19 cellular contexts compared by ENCODE assay signal in the genomic region with DNA sequence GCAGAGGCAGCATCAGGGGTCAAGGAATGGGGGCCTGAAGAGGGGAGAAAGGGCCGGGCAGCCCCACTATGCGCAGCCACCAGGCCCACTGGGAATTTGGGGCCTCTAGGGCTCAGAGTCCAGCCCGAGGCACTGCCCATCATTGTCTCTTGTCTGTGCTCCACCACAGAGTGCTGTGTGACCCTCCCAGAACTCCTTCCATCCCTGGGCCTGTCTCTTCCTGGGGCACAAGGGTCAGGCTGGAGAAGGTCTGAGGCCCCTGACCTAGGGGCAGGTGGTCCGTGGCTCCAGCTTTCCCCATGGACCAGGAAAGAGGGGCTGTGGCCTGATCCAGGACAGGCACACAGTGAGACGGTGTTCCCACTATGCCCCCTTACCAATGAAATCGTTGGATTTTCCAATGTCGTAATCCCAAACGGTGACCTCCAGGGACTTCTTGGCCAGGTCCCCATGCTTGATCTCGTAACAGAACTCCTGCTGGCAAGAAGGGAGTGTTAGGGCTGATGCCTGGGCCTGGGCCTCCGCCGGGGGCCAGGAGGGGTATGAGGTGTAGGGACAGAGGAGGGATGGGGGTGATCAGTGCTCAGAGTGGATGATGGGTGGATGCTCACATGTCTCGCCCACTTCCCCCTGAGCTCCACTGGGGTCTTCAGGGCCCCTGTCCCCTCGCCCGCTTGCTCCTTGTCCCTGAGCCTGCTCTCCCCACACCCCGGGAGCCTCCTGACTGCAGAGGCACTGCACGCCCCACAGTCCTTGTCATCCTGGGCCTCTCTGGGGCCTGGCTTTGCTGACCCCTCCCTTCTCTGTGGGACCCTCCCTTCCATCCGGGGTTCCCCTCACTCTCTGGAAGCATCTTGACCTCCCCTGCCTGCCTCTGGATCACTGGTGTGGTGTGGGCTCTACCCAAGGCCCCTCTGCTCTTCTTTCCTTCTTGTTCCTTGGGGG. TPM values are rescaled to one million over a fixed set of nuclear protein-coding genes. Genes with fewer than 3 reads are reported as not detected.
DNase-seq lines count a peak whose midpoint lies in the region; ATAC-seq and TF ChIP-seq lines count a peak whose summit lies in the region.
"Had no signal": no experiment of that assay in that cellular context is flagged by ENCODE, and none has a peak within 500 bp of the region (broad histone marks: within the 10 kb centered on the region; RNA-seq: fewer than 3 reads in every experiment).

No MANE protein-coding gene starts in this region.

- no peaks in the 10 kb centered on the region for H3K9me3 Mint-ChIP-seq in activated CD4-positive, alpha-beta memory T cell treated with anti-CD3 and anti-CD28 coated beads for 36 hours
- no peaks in the 10 kb centered on the region for H3K9me3 Mint-ChIP-seq in activated CD4-positive, alpha-beta memory T cell treated with anti-CD3 and anti-CD28 coated beads, Interleukin-2, amount 10 ng/mL, durations not matched to agents 7 days and 5 days
- no peaks in the 10 kb centered on the region for H3K9me3 Mint-ChIP-seq in nephron progenitor cell
- H3K9me3 Mint-ChIP-seq: neural crest cell had no signal

- no peak overlapping the region for H3K4me2 ChIP-seq in osteoblast (ENCODE audit: insufficient read depth, low read length)

- DNase-seq in activated CD4-positive, alpha-beta memory T cell treated with anti-CD3 and anti-CD28 coated beads for 36 hours = peak; percentile 4
- DNase-seq in activated CD4-positive, alpha-beta memory T cell treated with anti-CD3 and anti-CD28 coated beads, Interleukin-2, amount 10 ng/mL, durations not matched to agents 7 days and 5 days = no peak
- DNase-seq in Right ventricle myocardium superior (peak; percentile 15), nephron progenitor cell (no peak), upper lobe of left lung (peak; percentile 3 to 51), NCI-H1048 (lab: John Stamatoyannopoulos, UW) (no peak), osteoblast (ENCODE audit: insufficient read length, low spot score, missing footprints) (no peak), KBM-7 (no peak)
- DNase-seq: hippocampal formation, NCI-H1417 treated with DMSO at 0.1 percent for 48 hours, NCI-H2171 treated with DMSO at 0.1 percent for 48 hours, NCI-H69, SIG-M5 had no signal

- H3K4me3 Mint-ChIP-seq in activated CD4-positive, alpha-beta memory T cell treated with anti-CD3 and anti-CD28 coated beads for 36 hours = no peak overlapping the region
- no peak overlapping the region for H3K4me3 Mint-ChIP-seq in activated CD4-positive, alpha-beta memory T cell treated with anti-CD3 and anti-CD28 coated beads, Interleukin-2, amount 10 ng/mL, durations not matched to agents 7 days and 5 days
- H3K4me3 Mint-ChIP-seq in nephron progenitor cell = no peak overlapping the region
- H3K4me3 Mint-ChIP-seq: brain, neural crest cell had no signal

- no peaks in the 10 kb centered on the region for H3K79me2 ChIP-seq in osteoblast (ENCODE audit: insufficient read depth, low read length)

- no peak for TF ChIP-seq EP300 in upper lobe of left lung (IDR thresholded peaks at IDR 0.05)

- H3K36me3 ChIP-seq in upper lobe of left lung (no peaks in the 10 kb centered on the region), osteoblast (ENCODE audit: insufficient read depth, low read length) (no peaks in the 10 kb centered on the region)

- H4K20me1 ChIP-seq in osteoblast (ENCODE audit: insufficient read depth, low read length) = no peaks in the 10 kb centered on the region

- H3K27me3 ChIP-seq in upper lobe of left lung = no peaks in the 10 kb centered on the region
- H3K27me3 ChIP-seq in osteoblast (ENCODE audit: insufficient read depth, low read length) = peaks cover 6% of the 10 kb centered on the region

- 76 to 89% methylated on average over 5 to 17 of the region's 17 CpGs for WGBS in upper lobe of left lung, 2 donors

- no peak overlapping the region for H3K27ac Mint-ChIP-seq in activated CD4-positive, alpha-beta memory T cell treated with anti-CD3 and anti-CD28 coated beads for 36 hours
- no peak overlapping the region for H3K27ac Mint-ChIP-seq in activated CD4-positive, alpha-beta memory T cell treated with anti-CD3 and anti-CD28 coated beads, Interleukin-2, amount 10 ng/mL, durations not matched to agents 7 days and 5 days
- peak overlapping the region; percentile 75 for H3K27ac Mint-ChIP-seq in nephron progenitor cell
- H3K27ac Mint-ChIP-seq: brain had no signal

- ATAC-seq in Right ventricle myocardium superior (ENCODE audit: poor library complexity) (no peak), upper lobe of left lung (ENCODE audit: low FRiP score in 2 of 2) (no peak)

- peaks cover 0 to 13% (median 4%) of the 10 kb centered on the region in 4 donors for H3K4me1 ChIP-seq in upper lobe of left lung
- no peaks in the 10 kb centered on the region for H3K4me1 ChIP-seq in osteoblast (ENCODE audit: insufficient read depth, low read length)

- TF ChIP-seq CTCF in nephron progenitor cell (IDR thresholded peaks at IDR 0.05) = no peak
- no peak for TF ChIP-seq CTCF in upper lobe of left lung (IDR thresholded peaks at IDR 0.05)
- no peak for TF ChIP-seq CTCF in osteoblast (IDR thresholded peaks at IDR 0.05; ENCODE audit: extremely low read depth, low read depth, low read length)

- H3K9me3 ChIP-seq in upper lobe of left lung (no peaks in the 10 kb centered on the region), osteoblast (ENCODE audit: low read depth, low read length) (no peaks in the 10 kb centered on the region)

- POLR2A ChIA-PET in activated CD4-positive, alpha-beta memory T cell treated with anti-CD3 and anti-CD28 coated beads for 36 hours (lab: Charles Lee) = no interaction called here
- POLR2A ChIA-PET in activated CD4-positive, alpha-beta memory T cell treated with anti-CD3 and anti-CD28 coated beads, Interleukin-2, amount 10 ng/mL, durations not matched to agents 7 days and 5 days (lab: Charles Lee) = no interaction called here

- CTCF ChIA-PET in activated CD4-positive, alpha-beta memory T cell treated with anti-CD3 and anti-CD28 coated beads for 36 hours (lab: Charles Lee) = no interaction called here
- CTCF ChIA-PET in activated CD4-positive, alpha-beta memory T cell treated with anti-CD3 and anti-CD28 coated beads, Interleukin-2, amount 10 ng/mL, durations not matched to agents 7 days and 5 days (lab: Charles Lee) = no interaction called here

- H2AFZ ChIP-seq in osteoblast (ENCODE audit: low read length) = no peak overlapping the region

- no peaks in the 10 kb centered on the region for H3K27me3 Mint-ChIP-seq in activated CD4-positive, alpha-beta memory T cell treated with anti-CD3 and anti-CD28 coated beads for 36 hours
- H3K27me3 Mint-ChIP-seq in activated CD4-positive, alpha-beta memory T cell treated with anti-CD3 and anti-CD28 coated beads, Interleukin-2, amount 10 ng/mL, durations not matched to agents 7 days and 5 days = peaks cover 5% of the 10 kb centered on the region
- H3K27me3 Mint-ChIP-seq in nephron progenitor cell (ENCODE audit: low read depth, poor library complexity) = peaks cover 11% of the 10 kb centered on the region
- H3K27me3 Mint-ChIP-seq: brain had no signal

- H3K4me1 Mint-ChIP-seq in activated CD4-positive, alpha-beta memory T cell treated with anti-CD3 and anti-CD28 coated beads for 36 hours (ENCODE audit: low read depth) = peaks cover 2% of the 10 kb centered on the region
- H3K4me1 Mint-ChIP-seq in activated CD4-positive, alpha-beta memory T cell treated with anti-CD3 and anti-CD28 coated beads, Interleukin-2, amount 10 ng/mL, durations not matched to agents 7 days and 5 days = peaks cover 1% of the 10 kb centered on the region
- H3K4me1 Mint-ChIP-seq in nephron progenitor cell = no peaks in the 10 kb centered on the region
- H3K4me1 Mint-ChIP-seq: neural crest cell had no signal

- H3K4me3 ChIP-seq in upper lobe of left lung (no peak overlapping the region), osteoblast (ENCODE audit: insufficient read depth, low read length) (no peak overlapping the region)
- H3K4me3 ChIP-seq: coronary artery had no signal

- in situ Hi-C loops in KBM-7 (cut with MboI; ENCODE audit: low pct_unique_long_range_greater_than_20kb, low sequenced_read_pairs) = no loop called here

- intact Hi-C loops in activated CD4-positive, alpha-beta memory T cell treated with anti-CD3 and anti-CD28 coated beads for 36 hours (cut with micrococcal nuclease) = no loop called here
- intact Hi-C loops in Right ventricle myocardium superior (cut with DNase I) = loop anchor here (5.0 kb wide), 1 partner anchor 239 kb away; no protein-coding TSS in a partner anchor

- no peak for TF ChIP-seq POLR2A in upper lobe of left lung (IDR thresholded peaks at IDR 0.05)

- no peak overlapping the region for H3K27ac ChIP-seq in upper lobe of left lung
- no peak overlapping the region for H3K27ac ChIP-seq in osteoblast (ENCODE audit: low read depth, low read length)
- H3K27ac ChIP-seq: coronary artery had no signal

- no peaks in the 10 kb centered on the region for H3K36me3 Mint-ChIP-seq in activated CD4-positive, alpha-beta memory T cell treated with anti-CD3 and anti-CD28 coated beads for 36 hours
- H3K36me3 Mint-ChIP-seq in activated CD4-positive, alpha-beta memory T cell treated with anti-CD3 and anti-CD28 coated beads, Interleukin-2, amount 10 ng/mL, durations not matched to agents 7 days and 5 days (ENCODE audit: low read depth) = no peaks in the 10 kb centered on the region
- H3K36me3 Mint-ChIP-seq in nephron progenitor cell (ENCODE audit: low read depth) = no peaks in the 10 kb centered on the region
- H3K36me3 Mint-ChIP-seq: brain had no signal

RNA-seq across cellular contexts. Expression of gene SCGB1C2, which starts 10.7 kb away (rescaled TPM):
- total RNA-seq in activated CD4-positive, alpha-beta memory T cell treated with anti-CD3 and anti-CD28 coated beads for 36 hours = not detected
- not detected for total RNA-seq in activated CD4-positive, alpha-beta memory T cell treated with anti-CD3 and anti-CD28 coated beads, Interleukin-2, amount 10 ng/mL, durations not matched to agents 7 days and 5 days
- total RNA-seq in Right ventricle myocardium superior (not detected), upper lobe of left lung (not detected), osteoblast (not detected in 2 replicates)
- total RNA-seq: HT1080, LHCN-M2, neural crest cell, OCI-LY7 had no signal

RNA-seq across cellular contexts. Expression of gene DOC2B, which starts 33.4 kb away (rescaled TPM):
- under 1 TPM; 0.02 to 0.12 TPM for total RNA-seq in activated CD4-positive, alpha-beta memory T cell treated with anti-CD3 and anti-CD28 coated beads for 36 hours
- total RNA-seq in activated CD4-positive, alpha-beta memory T cell treated with anti-CD3 and anti-CD28 coated beads, Interleukin-2, amount 10 ng/mL, durations not matched to agents 7 days and 5 days = not detected
- 3.4 TPM for total RNA-seq in Right ventricle myocardium superior
- 10 to 100 TPM in 1 of 6 donors, 1 to 10 TPM in 5; 1.0 to 10.2 (median 4.4) TPM for total RNA-seq in upper lobe of left lung
- not detected in 2 replicates for total RNA-seq in osteoblast
- total RNA-seq: HT1080, LHCN-M2, OCI-LY7 had no signal

Comparison
In these comparisons a context has a peak if more than half of its experiments do, and no peak if none do; other contexts are left out.
1. DNase-seq: peak in activated CD4-positive, alpha-beta memory T cell treated with anti-CD3 and anti-CD28 coated beads for 36 hours (single experiment), Right ventricle myocardium superior (single experiment) and upper lobe of left lung (2 of 2); none in activated CD4-positive, alpha-beta memory T cell treated with anti-CD3 and anti-CD28 coated beads, Interleukin-2, amount 10 ng/mL, durations not matched to agents 7 days and 5 days (single experiment), nephron progenitor cell (single experiment), NCI-H1048 (single experiment), osteoblast (single experiment) and KBM-7 (single experiment).